9 cellular contexts compared by ENCODE assay signal in the genomic region with DNA sequence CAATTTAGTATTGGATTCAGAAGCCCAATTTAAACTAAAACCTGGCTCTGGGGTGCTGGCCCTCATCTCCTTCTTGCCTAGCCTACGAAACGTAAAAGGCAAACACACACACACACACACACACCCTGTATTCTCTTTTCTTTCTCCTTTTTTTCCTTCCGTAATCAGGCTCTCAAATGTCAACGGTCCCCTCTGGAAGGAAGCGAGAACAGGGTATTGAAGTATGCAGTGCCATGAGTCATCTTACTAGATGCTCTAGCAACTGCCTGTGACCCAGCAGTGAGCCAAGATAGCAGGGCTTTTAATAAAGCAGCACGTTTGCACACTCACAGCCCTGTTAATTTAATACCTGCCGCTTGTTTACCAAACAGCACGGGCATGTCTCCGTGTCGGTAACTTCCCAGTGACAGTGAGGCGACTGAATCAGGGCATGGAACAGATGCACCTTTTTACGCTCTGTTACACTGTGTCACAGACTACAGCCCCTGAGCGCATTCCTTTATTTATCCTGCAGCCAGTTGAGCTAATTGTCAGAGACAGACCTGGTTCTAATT.
A peak's percentile ranks its signal among the peaks of the same experiment; 100 is the strongest.
DNase-seq lines count a peak whose midpoint lies in the region; ATAC-seq, FAIRE-seq and TF ChIP-seq lines count a peak whose summit lies in the region.
"Had no signal": no experiment of that assay in that cellular context is flagged by ENCODE, and none has a peak within 500 bp of the region (broad histone marks: within the 10 kb centered on the region; RNA-seq: fewer than 3 reads in every experiment).

No MANE protein-coding gene starts in this region.

- DNase-seq in HT1080 (ENCODE audit: low read depth), result peak; percentile 90
- no peak for DNase-seq in SK-N-SH
- DNase-seq in right atrium auricular region (ENCODE audit: low spot score), result peak; percentile 66
- peak; percentile 5 for DNase-seq in thoracic aorta (ENCODE audit: low spot score)
- no peak for DNase-seq in activated naive CD8-positive, alpha-beta T cell treated with anti-CD3 and anti-CD28 coated beads, Interleukin-2, amount 50 U/mL, for 24 hours
- DNase-seq in GM12892 (ENCODE audit: insufficient read length), result no peak
- DNase-seq in epidermal melanocyte (ENCODE audit: insufficient read length, low spot score), result no peak

- no peaks in the 10 kb centered on the region for H3K27me3 ChIP-seq in SK-N-SH (ENCODE audit: insufficient read depth)
- H3K27me3 ChIP-seq in right atrium auricular region, result no peaks in the 10 kb centered on the region
- H3K27me3 ChIP-seq in thoracic aorta (replicated peaks; ENCODE audit: insufficient read depth), result no peaks in the 10 kb centered on the region
- H3K27me3 ChIP-seq: adrenal gland had no signal

- H3F3A ChIP-seq in SK-N-SH (replicated peaks; ENCODE audit: insufficient read depth), result peaks cover 35% of the 10 kb centered on the region

- peaks cover 45% of the 10 kb centered on the region for H3K79me2 ChIP-seq in SK-N-SH (ENCODE audit: insufficient read depth)

- no peaks in the 10 kb centered on the region for H3K27me3 Mint-ChIP-seq in activated naive CD8-positive, alpha-beta T cell treated with anti-CD3 and anti-CD28 coated beads, Interleukin-2, amount 50 U/mL, for 24 hours

- peak overlapping the region; percentile 29; the same call in 1 of the 2 replicates for H3K9ac ChIP-seq in SK-N-SH

- no peak for TF ChIP-seq POLR2A in GM12892 (IDR thresholded peaks at IDR 0.05; ENCODE audit: low read depth, low read length)

- H3K36me3 ChIP-seq in SK-N-SH (replicated peaks in 1 of 2; ENCODE audit: control insufficient read depth in 1 of 2, insufficient read depth in 2 of 2, low read length in 1 of 2), result peaks cover 0 to 4% of the 10 kb centered on the region in 2 experiments
- H3K36me3 ChIP-seq in right atrium auricular region, result no peaks in the 10 kb centered on the region
- H3K36me3 ChIP-seq in thoracic aorta, result no peaks in the 10 kb centered on the region
- H3K36me3 ChIP-seq: adrenal gland had no signal

- TF ChIP-seq RAD21 in SK-N-SH (IDR thresholded peaks at IDR 0.05; ENCODE audit: low read length), result 0 out of 2 replicates have a peak, but pooled peaks have one; percentile 1

- WGBS in SK-N-SH (ENCODE audit: low lambda C conversion rate), result 9% methylated on average over 13 of the region's 13 CpGs

- no peak overlapping the region for H2AFZ ChIP-seq in SK-N-SH (ENCODE audit: low read depth)

- no peak overlapping the region for H3K4me3 Mint-ChIP-seq in activated naive CD8-positive, alpha-beta T cell treated with anti-CD3 and anti-CD28 coated beads, Interleukin-2, amount 50 U/mL, for 24 hours

- peak overlapping the region; percentile 20 to 42; a peak in 2 of 4 replicates for H3K4me3 ChIP-seq in SK-N-SH (ENCODE audit: low read depth in 2 of 2, low read length in 1 of 2)
- H3K4me3 ChIP-seq in right atrium auricular region, result no peak overlapping the region
- H3K4me3 ChIP-seq in thoracic aorta, result peak overlapping the region; percentile 30
- H3K4me3 ChIP-seq: adrenal gland had no signal

- H3K9me3 ChIP-seq in SK-N-SH (no peaks in the 10 kb centered on the region), right atrium auricular region (no peaks in the 10 kb centered on the region), thoracic aorta (no peaks in the 10 kb centered on the region)
- H3K9me3 ChIP-seq: adrenal gland had no signal

- H3K27ac ChIP-seq in SK-N-SH (ENCODE audit: low read depth in 2 of 2, low read length in 1 of 2) (peak overlapping the region; percentile 83 to 86; a peak in 3 of 4 replicates), right atrium auricular region (no peak overlapping the region), thoracic aorta (peak overlapping the region; percentile 2 to 23)
- H3K27ac ChIP-seq: adrenal gland had no signal

- H3K36me3 Mint-ChIP-seq in activated naive CD8-positive, alpha-beta T cell treated with anti-CD3 and anti-CD28 coated beads, Interleukin-2, amount 50 U/mL, for 24 hours (ENCODE audit: low read depth), result no peaks in the 10 kb centered on the region

- no peaks in the 10 kb centered on the region for H3K4me1 Mint-ChIP-seq in activated naive CD8-positive, alpha-beta T cell treated with anti-CD3 and anti-CD28 coated beads, Interleukin-2, amount 50 U/mL, for 24 hours

- TF ChIP-seq CTCF in SK-N-SH (IDR thresholded peaks at IDR 0.05), result no peak
- TF ChIP-seq CTCF in right atrium auricular region (IDR thresholded peaks at IDR 0.05), result no peak
- no peak for TF ChIP-seq CTCF in thoracic aorta (IDR thresholded peaks at IDR 0.05)

- no peaks in the 10 kb centered on the region for H3K9me2 ChIP-seq in SK-N-SH

- H4K20me1 ChIP-seq in SK-N-SH (ENCODE audit: insufficient read depth), result no peaks in the 10 kb centered on the region

- TF ChIP-seq EP300 in SK-N-SH (IDR thresholded peaks at IDR 0.05; ENCODE audit: borderline replicate concordance in 1 of 2, low read depth in 1 of 2, low read length in 1 of 2), result peak in 1 of 2 experiments; percentile 81; a peak in 2 of 4 replicates

- POLR2A ChIA-PET in SK-N-SH (lab: Yijun Ruan, JAX), result no interaction called here

- CTCF ChIA-PET in SK-N-SH (lab: Yijun Ruan, JAX), result no interaction called here

- peak overlapping the region; percentile 57 for H3K4me2 ChIP-seq in SK-N-SH

- no peak overlapping the region for H3K27ac Mint-ChIP-seq in activated naive CD8-positive, alpha-beta T cell treated with anti-CD3 and anti-CD28 coated beads, Interleukin-2, amount 50 U/mL, for 24 hours

- FAIRE-seq in GM12892 (lab: Jason Lieb, UNC), result no peak

- no peaks in the 10 kb centered on the region for H3K9me3 Mint-ChIP-seq in activated naive CD8-positive, alpha-beta T cell treated with anti-CD3 and anti-CD28 coated beads, Interleukin-2, amount 50 U/mL, for 24 hours

- ATAC-seq in thoracic aorta (ENCODE audit: insufficient number of reproducible peaks, low FRiP score, low read depth) (peak; percentile 88), HG03280 (IDR thresholded peaks at IDR 0.05; ENCODE audit: unreplicated experiment) (no peak)
- no peak for ATAC-seq in activated naive CD8-positive, alpha-beta T cell treated with anti-CD3 and anti-CD28 coated beads, Interleukin-2, amount 50 U/mL, for 24 hours

- H3K4me1 ChIP-seq in SK-N-SH (ENCODE audit: control insufficient read depth in 1 of 2, insufficient read depth in 2 of 2, low read depth in 1 of 2, low read length in 1 of 2), result peaks cover 28 to 44% of the 10 kb centered on the region in 2 experiments
- peaks cover 0 to 27% of the 10 kb centered on the region in 2 donors for H3K4me1 ChIP-seq in right atrium auricular region
- H3K4me1 ChIP-seq in thoracic aorta (ENCODE audit: control insufficient read depth in 1 of 2, low read depth in 2 of 2), result peaks cover 14 to 42% of the 10 kb centered on the region in 2 donors
- H3K4me1 ChIP-seq: adrenal gland had no signal

TF ChIP-seq in SK-N-SH, 30 proteins besides CTCF, POLR2A, EP300 and RAD21 (continues in another document):
- peak; percentile 94 for TF ChIP-seq FOSL2 (IDR thresholded peaks at IDR 0.05; ENCODE audit: borderline replicate concordance, low read depth)
- TF ChIP-seq MEF2A (IDR thresholded peaks at IDR 0.05; ENCODE audit: borderline replicate concordance, low read depth), result no peak
- TF ChIP-seq, protein P1, sequence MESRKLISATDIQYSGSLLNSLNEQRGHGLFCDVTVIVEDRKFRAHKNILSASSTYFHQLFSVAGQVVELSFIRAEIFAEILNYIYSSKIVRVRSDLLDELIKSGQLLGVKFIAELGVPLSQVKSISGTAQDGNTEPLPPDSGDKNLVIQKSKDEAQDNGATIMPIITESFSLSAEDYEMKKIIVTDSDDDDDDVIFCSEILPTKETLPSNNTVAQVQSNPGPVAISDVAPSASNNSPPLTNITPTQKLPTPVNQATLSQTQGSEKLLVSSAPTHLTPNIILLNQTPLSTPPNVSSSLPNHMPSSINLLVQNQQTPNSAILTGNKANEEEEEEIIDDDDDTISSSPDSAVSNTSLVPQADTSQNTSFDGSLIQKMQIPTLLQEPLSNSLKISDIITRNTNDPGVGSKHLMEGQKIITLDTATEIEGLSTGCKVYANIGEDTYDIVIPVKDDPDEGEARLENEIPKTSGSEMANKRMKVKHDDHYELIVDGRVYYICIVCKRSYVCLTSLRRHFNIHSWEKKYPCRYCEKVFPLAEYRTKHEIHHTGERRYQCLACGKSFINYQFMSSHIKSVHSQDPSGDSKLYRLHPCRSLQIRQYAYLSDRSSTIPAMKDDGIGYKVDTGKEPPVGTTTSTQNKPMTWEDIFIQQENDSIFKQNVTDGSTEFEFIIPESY (IDR thresholded peaks at IDR 0.05; ENCODE audit: borderline replicate concordance, low read depth), result peak; percentile 52; the same call in 1 of the 2 replicates
- no peak for TF ChIP-seq ELF1 (IDR thresholded peaks at IDR 0.05)
- no peak for TF ChIP-seq RFX5 (IDR thresholded peaks at IDR 0.05; ENCODE audit: low read length)
- no peak for TF ChIP-seq RXRA (IDR thresholded peaks at IDR 0.05; ENCODE audit: borderline replicate concordance, low read depth)
- peak; percentile 33; the same call in 1 of the 2 replicates for TF ChIP-seq TAF1 (IDR thresholded peaks at IDR 0.05; ENCODE audit: borderline replicate concordance, low read depth, low read length)
- TF ChIP-seq, protein P2, sequence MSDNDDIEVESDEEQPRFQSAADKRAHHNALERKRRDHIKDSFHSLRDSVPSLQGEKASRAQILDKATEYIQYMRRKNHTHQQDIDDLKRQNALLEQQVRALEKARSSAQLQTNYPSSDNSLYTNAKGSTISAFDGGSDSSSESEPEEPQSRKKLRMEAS (IDR thresholded peaks at IDR 0.05; ENCODE audit: low read depth), result peak; percentile 42
- no peak for TF ChIP-seq SMC3 (IDR thresholded peaks at IDR 0.05; ENCODE audit: low read depth, low read length)
- TF ChIP-seq, protein P3, sequence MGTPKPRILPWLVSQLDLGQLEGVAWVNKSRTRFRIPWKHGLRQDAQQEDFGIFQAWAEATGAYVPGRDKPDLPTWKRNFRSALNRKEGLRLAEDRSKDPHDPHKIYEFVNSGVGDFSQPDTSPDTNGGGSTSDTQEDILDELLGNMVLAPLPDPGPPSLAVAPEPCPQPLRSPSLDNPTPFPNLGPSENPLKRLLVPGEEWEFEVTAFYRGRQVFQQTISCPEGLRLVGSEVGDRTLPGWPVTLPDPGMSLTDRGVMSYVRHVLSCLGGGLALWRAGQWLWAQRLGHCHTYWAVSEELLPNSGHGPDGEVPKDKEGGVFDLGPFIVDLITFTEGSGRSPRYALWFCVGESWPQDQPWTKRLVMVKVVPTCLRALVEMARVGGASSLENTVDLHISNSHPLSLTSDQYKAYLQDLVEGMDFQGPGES (IDR thresholded peaks at IDR 0.05; ENCODE audit: low read depth, low read length), result no peak
- TF ChIP-seq FOXM1 (IDR thresholded peaks at IDR 0.05; ENCODE audit: low read depth), result peak; percentile 33; the same call in 1 of the 2 replicates
- TF ChIP-seq, protein P4, sequence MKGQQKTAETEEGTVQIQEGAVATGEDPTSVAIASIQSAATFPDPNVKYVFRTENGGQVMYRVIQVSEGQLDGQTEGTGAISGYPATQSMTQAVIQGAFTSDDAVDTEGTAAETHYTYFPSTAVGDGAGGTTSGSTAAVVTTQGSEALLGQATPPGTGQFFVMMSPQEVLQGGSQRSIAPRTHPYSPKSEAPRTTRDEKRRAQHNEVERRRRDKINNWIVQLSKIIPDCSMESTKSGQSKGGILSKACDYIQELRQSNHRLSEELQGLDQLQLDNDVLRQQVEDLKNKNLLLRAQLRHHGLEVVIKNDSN (IDR thresholded peaks at IDR 0.05; ENCODE audit: borderline replicate concordance, low read depth), result no peak

Comparison
In these comparisons a context has a peak if more than half of its experiments do, and no peak if none do; other contexts are left out.
1. DNase-seq: peak in HT1080 (single experiment), right atrium auricular region (single experiment) and thoracic aorta (single experiment); none in SK-N-SH (single experiment), activated naive CD8-positive, alpha-beta T cell treated with anti-CD3 and anti-CD28 coated beads, Interleukin-2, amount 50 U/mL, for 24 hours (single experiment), GM12892 (single experiment) and epidermal melanocyte (single experiment).
2. H3K27ac ChIP-seq: peak in SK-N-SH (2 of 2) and thoracic aorta (2 of 2); none in right atrium auricular region (0 of 2).
3. H3K4me3 ChIP-seq: peak in SK-N-SH (2 of 2) and thoracic aorta (single experiment); none in right atrium auricular region (0 of 2).